Comparison of ENCODE assay signal across 11 cellular contexts in genomic region chr15:58474741-58475323, GRCh38. TPM values are rescaled to one million over a fixed set of nuclear protein-coding genes. Genes with fewer than 3 reads are reported as not detected.
A peak's percentile ranks its signal among the peaks of the same experiment; 100 is the strongest.
DNase-seq lines count a peak whose midpoint lies in the region; ATAC-seq and TF ChIP-seq lines count a peak whose summit lies in the region.
"Had no signal": no experiment of that assay in that cellular context is flagged by ENCODE, and none has a peak within 500 bp of the region (broad histone marks: within the 10 kb centered on the region; RNA-seq: fewer than 3 reads in every experiment).

No MANE protein-coding gene starts in this region.

- H3K36me3 Mint-ChIP-seq in activated CD4-positive, alpha-beta T cell treated with anti-CD3 and anti-CD28 coated beads, Interleukin-2, amount 10 ng/mL, durations not matched to agents 7 days and 5 days (ENCODE audit: low read depth): peaks cover 12% of the 10 kb centered on the region
- H3K36me3 Mint-ChIP-seq in dendritic cell treated with granulocyte-macrophage colony-stimulating factor and Interleukin-4, amounts not matched to agents 40 ng/mL and 50 ng/mL, for 4 days (ENCODE audit: low read depth): no peaks in the 10 kb centered on the region

- peaks cover 4% of the 10 kb centered on the region for H3K9me3 Mint-ChIP-seq in activated CD4-positive, alpha-beta T cell treated with anti-CD3 and anti-CD28 coated beads, Interleukin-2, amount 10 ng/mL, durations not matched to agents 7 days and 5 days
- H3K9me3 Mint-ChIP-seq in dendritic cell treated with granulocyte-macrophage colony-stimulating factor and Interleukin-4, amounts not matched to agents 40 ng/mL and 50 ng/mL, for 4 days: no peaks in the 10 kb centered on the region
- H3K9me3 Mint-ChIP-seq: nephron progenitor cell had no signal

- ATAC-seq in psoas muscle (peak in 1 of 4 donors; percentile 29), GM18870 (IDR thresholded peaks at IDR 0.05; ENCODE audit: unreplicated experiment) (no peak)

- H3K4me1 Mint-ChIP-seq in activated CD4-positive, alpha-beta T cell treated with anti-CD3 and anti-CD28 coated beads, Interleukin-2, amount 10 ng/mL, durations not matched to agents 7 days and 5 days: peaks cover 64% of the 10 kb centered on the region
- peaks cover 52% of the 10 kb centered on the region for H3K4me1 Mint-ChIP-seq in dendritic cell treated with granulocyte-macrophage colony-stimulating factor and Interleukin-4, amounts not matched to agents 40 ng/mL and 50 ng/mL, for 4 days (ENCODE audit: low read depth)

- no peaks in the 10 kb centered on the region for H3K27me3 Mint-ChIP-seq in activated CD4-positive, alpha-beta T cell treated with anti-CD3 and anti-CD28 coated beads, Interleukin-2, amount 10 ng/mL, durations not matched to agents 7 days and 5 days
- H3K27me3 Mint-ChIP-seq in dendritic cell treated with granulocyte-macrophage colony-stimulating factor and Interleukin-4, amounts not matched to agents 40 ng/mL and 50 ng/mL, for 4 days: peaks cover 4% of the 10 kb centered on the region

- H3K4me3 Mint-ChIP-seq in activated CD4-positive, alpha-beta T cell treated with anti-CD3 and anti-CD28 coated beads, Interleukin-2, amount 10 ng/mL, durations not matched to agents 7 days and 5 days: no peak overlapping the region
- no peak overlapping the region for H3K4me3 Mint-ChIP-seq in dendritic cell treated with granulocyte-macrophage colony-stimulating factor and Interleukin-4, amounts not matched to agents 40 ng/mL and 50 ng/mL, for 4 days
- H3K4me3 Mint-ChIP-seq: nephron progenitor cell had no signal

- no peaks in the 10 kb centered on the region for H3K9me3 ChIP-seq in psoas muscle

- H3K27me3 ChIP-seq in psoas muscle (ENCODE audit: insufficient read depth in 3 of 3, low read length in 2 of 3): no peaks in the 10 kb centered on the region

- no peak for TF ChIP-seq CTCF in psoas muscle (IDR thresholded peaks at IDR 0.05)

- no peaks in the 10 kb centered on the region for H3K36me3 ChIP-seq in psoas muscle (ENCODE audit: insufficient read depth in 1 of 2, low read depth in 1 of 2)

- intact Hi-C loops in dendritic cell treated with granulocyte-macrophage colony-stimulating factor and Interleukin-4, amounts not matched to agents 40 ng/mL and 50 ng/mL, for 4 days (cut with micrococcal nuclease): no loop called here
- intact Hi-C loops in psoas muscle (cut with DNase I): no loop called here

- CTCF ChIA-PET in activated CD4-positive, alpha-beta T cell treated with anti-CD3 and anti-CD28 coated beads, Interleukin-2, amount 10 ng/mL, durations not matched to agents 7 days and 5 days (lab: Charles Lee): interaction anchor here (0.7 to 1.2 kb wide), 3 partner anchors 13 to 15 kb away, joined by 3 to 4 read pairs (median 3); no protein-coding TSS in a partner anchor

- DNase-seq in activated CD4-positive, alpha-beta T cell treated with anti-CD3 and anti-CD28 coated beads, Interleukin-2, amount 10 ng/mL, durations not matched to agents 7 days and 5 days: no peak
- no peak for DNase-seq in activated CD4-positive, alpha-beta T cell treated with anti-CD3 and anti-CD28 coated beads for 4 hours
- DNase-seq in MV-4-11 (lab: John Stamatoyannopoulos, UW) (peak; percentile 28), psoas muscle (no peak), HPDE6-E6E7 (ENCODE audit: extremely low spot score) (no peak), AG08395 (ENCODE audit: low spot score) (no peak)
- DNase-seq: nephron progenitor cell had no signal

- 36 to 59% (median 45%) methylated on average over 1 of the region's 1 CpG for WGBS in psoas muscle, 3 donors

- H3K4me3 ChIP-seq in psoas muscle: no peak overlapping the region

- POLR2A ChIA-PET in activated CD4-positive, alpha-beta T cell treated with anti-CD3 and anti-CD28 coated beads, Interleukin-2, amount 10 ng/mL, durations not matched to agents 7 days and 5 days (lab: Charles Lee): no interaction called here

- peak overlapping the region; percentile 15 for H3K27ac ChIP-seq in psoas muscle

- H3K27ac Mint-ChIP-seq in activated CD4-positive, alpha-beta T cell treated with anti-CD3 and anti-CD28 coated beads, Interleukin-2, amount 10 ng/mL, durations not matched to agents 7 days and 5 days: peak overlapping the region; percentile 79
- peak overlapping the region; percentile 46 for H3K27ac Mint-ChIP-seq in dendritic cell treated with granulocyte-macrophage colony-stimulating factor and Interleukin-4, amounts not matched to agents 40 ng/mL and 50 ng/mL, for 4 days
- H3K27ac Mint-ChIP-seq: nephron progenitor cell had no signal

- no peaks in the 10 kb centered on the region for H3K4me1 ChIP-seq in psoas muscle

RNA-seq across cellular contexts. Expression of gene LIPC, which starts 43.0 kb away (rescaled TPM):
- 1 to 10 TPM; 1.5 to 3.9 TPM for total RNA-seq in activated CD4-positive, alpha-beta T cell treated with anti-CD3 and anti-CD28 coated beads, Interleukin-2, amount 10 ng/mL, durations not matched to agents 7 days and 5 days
- total RNA-seq in psoas muscle: not detected
- polyA plus RNA-seq in psoas muscle: under 1 TPM in 1 of 3 donors, not detected in 2; 0.01 TPM
- total RNA-seq: G401, SK-MEL-5 had no signal
